ENCODE assay signal across 8 cellular contexts in genomic region chr2:128318776-128319456, GRCh38. TPM values are rescaled to one million over a fixed set of nuclear protein-coding genes. Genes with fewer than 3 reads are reported as not detected.
DNase-seq lines count a peak whose midpoint lies in the region; ATAC-seq and TF ChIP-seq lines count a peak whose summit lies in the region.

Gene HS6ST1 (minus strand): TSS chr2:128318868. CDS start chr2:128318563, 305 bp downstream.

- DNase-seq in CMK (ENCODE audit: low read depth) (peak; percentile 63), HK-2 (ENCODE audit: unreplicated experiment) (peak; percentile 80), PC-3 (peak; percentile 76), activated T-cell treated with anti-CD3 and anti-CD28 coated beads for 24 hours (ENCODE audit: low read depth) (peak; percentile 89), epidermal melanocyte (ENCODE audit: insufficient read length, low spot score) (peak; percentile 88)
- peak; percentile 83 to 86 for DNase-seq in stimulated activated CD8-positive, alpha-beta memory T cell treated with anti-CD3 and anti-CD28 coated beads, Interleukin-2, amount 100 ng/mL, for 48 hours (ENCODE audit: low read depth in 2 of 2)

- H2AFZ ChIP-seq in PC-3 (ENCODE audit: low read length) = peak within 1 kb of the TSS; percentile 95

- H3K4me2 ChIP-seq in PC-3 (ENCODE audit: low read length) = peak within 1 kb of the TSS; percentile 100

- no peaks in the 10 kb centered on the region for H3K9me2 ChIP-seq in PC-3 (replicated peaks; ENCODE audit: low read length)

- no peaks in the 10 kb centered on the region for H3K9me3 ChIP-seq in PC-3 (ENCODE audit: low read length)
- H3K9me3 ChIP-seq in mononuclear cell (ENCODE audit: low read depth, low read length) = no peaks in the 10 kb centered on the region

- POLR2A ChIA-PET in PC-3 (lab: Charles Lee; ENCODE audit: unreplicated experiment) = no interaction called here

- TF ChIP-seq CTCF in PC-3 (conservative IDR thresholded peaks at IDR 0.05; ENCODE audit: low read depth, low read length) = no peak

- no peaks in the 10 kb centered on the region for H3K27me3 ChIP-seq in PC-3 (ENCODE audit: low read length)
- H3K27me3 ChIP-seq in mononuclear cell (ENCODE audit: insufficient read depth, low read length) = no peaks in the 10 kb centered on the region

- peak within 1 kb of the TSS; percentile 91 for H3K4me3 ChIP-seq in PC-3 (ENCODE audit: low read length)
- peak within 1 kb of the TSS; percentile 48 for H3K4me3 ChIP-seq in mononuclear cell (ENCODE audit: low read length)

- H3K27ac ChIP-seq in PC-3 (ENCODE audit: low read length) = no peak within 1 kb of the TSS

- intact Hi-C loops in PC-3 (cut with micrococcal nuclease) = no loop called here

- H3F3A ChIP-seq in PC-3 (ENCODE audit: low read length, unreplicated experiment) = no peaks in the 10 kb centered on the region

- no peaks in the 10 kb centered on the region for H3K36me3 ChIP-seq in PC-3 (ENCODE audit: low read depth, low read length)

- peaks cover 25% of the 10 kb centered on the region for H4K20me1 ChIP-seq in PC-3 (ENCODE audit: low read length)

- H3K79me2 ChIP-seq in PC-3 (ENCODE audit: low read length) = peaks cover 39% of the 10 kb centered on the region

- no TSS peak for BruUV-seq in PC-3 (replicated peaks; lab: Mats Ljungman, UMichigan)

- H3K4me1 ChIP-seq in PC-3 (ENCODE audit: insufficient read depth, low read length) (peaks cover 8% of the 10 kb centered on the region; the same call in 1 of the 2 replicates), mononuclear cell (ENCODE audit: insufficient read depth, low read length) (peaks cover 40% of the 10 kb centered on the region)

- peak within 1 kb of the TSS; percentile 63 for H3K9ac ChIP-seq in PC-3 (ENCODE audit: low read length)

- ATAC-seq in GM19452 (IDR thresholded peaks at IDR 0.05; ENCODE audit: unreplicated experiment) = peak; percentile 65
- peak; percentile 78 for ATAC-seq in PC-3

- CTCF ChIA-PET in PC-3 (lab: Charles Lee) = no interaction called here

RNA-seq across cellular contexts. Expression of gene HS6ST1, which starts in this region (rescaled TPM):
- total RNA-seq in PC-3 (2014; rRNA removed) (21.5 and 25.6 TPM in 2 replicates), mononuclear cell (15.1 TPM)
